ENCODE assay signal across 2 cellular contexts in the genomic region with DNA sequence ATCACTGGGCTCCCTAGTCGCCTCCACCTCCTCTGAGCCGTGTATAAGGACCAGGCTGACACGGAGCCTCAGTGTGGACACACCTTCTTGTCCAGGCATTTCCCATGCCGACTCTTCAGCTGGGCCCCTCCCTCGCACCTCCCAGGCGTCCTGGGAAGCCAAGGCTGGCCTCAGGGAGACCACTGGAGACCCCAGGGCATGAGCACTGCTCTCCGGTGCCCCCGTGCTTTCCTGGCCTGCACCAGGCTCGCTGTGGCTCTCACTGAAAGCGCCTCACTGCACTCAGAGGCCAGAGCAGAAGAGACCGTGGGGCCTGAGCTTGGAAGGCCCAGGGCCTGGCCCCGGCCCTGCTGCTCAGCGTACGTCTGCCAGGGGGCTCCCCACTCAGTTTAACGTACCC.
TF ChIP-seq lines count a peak whose summit lies in the region.

No MANE protein-coding gene starts in this region.

TF ChIP-seq in WTC11, 78 proteins besides CTCF, POLR2A, EP300 and RAD21:
- no peak for TF ChIP-seq NR2C2 (CRISPR knock-in tag; IDR thresholded peaks at IDR 0.05)
- TF ChIP-seq, protein P1, sequence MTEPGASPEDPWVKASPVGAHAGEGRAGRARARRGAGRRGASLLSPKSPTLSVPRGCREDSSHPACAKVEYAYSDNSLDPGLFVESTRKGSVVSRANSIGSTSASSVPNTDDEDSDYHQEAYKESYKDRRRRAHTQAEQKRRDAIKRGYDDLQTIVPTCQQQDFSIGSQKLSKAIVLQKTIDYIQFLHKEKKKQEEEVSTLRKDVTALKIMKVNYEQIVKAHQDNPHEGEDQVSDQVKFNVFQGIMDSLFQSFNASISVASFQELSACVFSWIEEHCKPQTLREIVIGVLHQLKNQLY (CRISPR knock-in tag; IDR thresholded peaks at IDR 0.05): no peak
- TF ChIP-seq, protein P2, sequence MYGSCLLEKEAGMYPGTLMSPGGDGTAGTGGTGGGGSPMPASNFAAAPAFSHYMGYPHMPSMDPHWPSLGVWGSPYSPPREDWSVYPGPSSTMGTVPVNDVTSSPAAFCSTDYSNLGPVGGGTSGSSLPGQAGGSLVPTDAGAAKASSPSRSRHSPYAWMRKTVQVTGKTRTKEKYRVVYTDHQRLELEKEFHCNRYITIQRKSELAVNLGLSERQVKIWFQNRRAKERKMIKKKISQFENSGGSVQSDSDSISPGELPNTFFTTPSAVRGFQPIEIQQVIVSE (CRISPR knock-in tag; IDR thresholded peaks at IDR 0.05; ENCODE audit: borderline replicate concordance): no peak
- TF ChIP-seq TEAD1 (CRISPR knock-in tag; IDR thresholded peaks at IDR 0.05): no peak
- no peak for TF ChIP-seq ZBTB21 (CRISPR knock-in tag; IDR thresholded peaks at IDR 0.05; ENCODE audit: borderline replicate concordance)
- no peak for TF ChIP-seq FOXJ3 (CRISPR knock-in tag; IDR thresholded peaks at IDR 0.05; ENCODE audit: borderline replicate concordance)
- no peak for TF ChIP-seq ZNF671 (CRISPR knock-in tag; IDR thresholded peaks at IDR 0.05)
- TF ChIP-seq ELF4 (CRISPR knock-in tag; IDR thresholded peaks at IDR 0.05; ENCODE audit: low read depth): no peak
- no peak for TF ChIP-seq ZNF423 (CRISPR knock-in tag; IDR thresholded peaks at IDR 0.05)
- no peak for TF ChIP-seq SMAD3 (CRISPR knock-in tag; IDR thresholded peaks at IDR 0.05; ENCODE audit: borderline replicate concordance)
- TF ChIP-seq, protein P3, sequence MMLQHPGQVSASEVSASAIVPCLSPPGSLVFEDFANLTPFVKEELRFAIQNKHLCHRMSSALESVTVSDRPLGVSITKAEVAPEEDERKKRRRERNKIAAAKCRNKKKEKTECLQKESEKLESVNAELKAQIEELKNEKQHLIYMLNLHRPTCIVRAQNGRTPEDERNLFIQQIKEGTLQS (CRISPR knock-in tag; conservative IDR thresholded peaks at IDR 0.05): no peak
- no peak for TF ChIP-seq ZNF396 (CRISPR knock-in tag; IDR thresholded peaks at IDR 0.05; ENCODE audit: borderline replicate concordance)
- TF ChIP-seq, protein P4, sequence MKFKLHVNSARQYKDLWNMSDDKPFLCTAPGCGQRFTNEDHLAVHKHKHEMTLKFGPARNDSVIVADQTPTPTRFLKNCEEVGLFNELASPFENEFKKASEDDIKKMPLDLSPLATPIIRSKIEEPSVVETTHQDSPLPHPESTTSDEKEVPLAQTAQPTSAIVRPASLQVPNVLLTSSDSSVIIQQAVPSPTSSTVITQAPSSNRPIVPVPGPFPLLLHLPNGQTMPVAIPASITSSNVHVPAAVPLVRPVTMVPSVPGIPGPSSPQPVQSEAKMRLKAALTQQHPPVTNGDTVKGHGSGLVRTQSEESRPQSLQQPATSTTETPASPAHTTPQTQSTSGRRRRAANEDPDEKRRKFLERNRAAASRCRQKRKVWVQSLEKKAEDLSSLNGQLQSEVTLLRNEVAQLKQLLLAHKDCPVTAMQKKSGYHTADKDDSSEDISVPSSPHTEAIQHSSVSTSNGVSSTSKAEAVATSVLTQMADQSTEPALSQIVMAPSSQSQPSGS (CRISPR knock-in tag; IDR thresholded peaks at IDR 0.05; ENCODE audit: borderline replicate concordance, low read depth): no peak
- TF ChIP-seq ZNF263 (CRISPR knock-in tag; IDR thresholded peaks at IDR 0.05; ENCODE audit: low read depth): no peak
- TF ChIP-seq, protein P5, sequence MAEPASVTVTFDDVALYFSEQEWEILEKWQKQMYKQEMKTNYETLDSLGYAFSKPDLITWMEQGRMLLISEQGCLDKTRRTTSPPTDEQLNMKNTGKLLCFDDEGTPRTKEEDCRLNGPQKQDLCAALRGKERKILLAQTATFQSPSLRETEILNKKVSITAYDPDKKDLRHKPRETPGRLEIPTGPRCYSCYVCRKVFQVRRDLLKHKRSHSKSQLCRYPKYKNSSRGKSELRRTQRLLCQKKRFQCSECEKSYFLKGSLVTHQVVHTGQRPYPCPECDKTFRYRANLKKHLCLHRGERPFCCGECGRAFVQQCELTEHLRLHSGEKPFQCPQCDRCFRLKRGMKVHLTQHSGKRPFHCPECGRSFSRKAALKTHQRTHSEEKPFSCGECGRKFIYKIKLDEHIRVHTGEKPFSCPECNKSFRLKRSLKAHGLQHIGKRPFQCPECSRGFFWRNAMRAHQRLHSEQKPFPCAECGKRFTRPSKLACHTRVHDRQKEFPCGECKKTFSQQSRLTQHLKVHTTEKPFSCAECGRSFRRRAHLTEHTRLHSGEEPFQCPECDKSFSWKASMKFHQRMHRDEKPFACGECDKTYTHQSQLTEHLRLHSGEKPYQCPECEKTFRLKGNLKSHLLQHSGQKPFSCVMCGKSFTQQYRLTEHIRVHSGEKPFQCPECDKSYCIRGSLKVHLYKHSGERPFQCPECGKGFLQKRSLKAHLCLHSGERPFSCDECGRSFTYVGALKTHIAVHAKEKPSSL (CRISPR knock-in tag; conservative IDR thresholded peaks at IDR 0.05): no peak
- no peak for TF ChIP-seq HMGA2 (CRISPR knock-in tag; IDR thresholded peaks at IDR 0.05)
- no peak for TF ChIP-seq RELA (CRISPR knock-in tag; IDR thresholded peaks at IDR 0.05; ENCODE audit: borderline replicate concordance)
- TF ChIP-seq ESRRA (CRISPR knock-in tag; IDR thresholded peaks at IDR 0.05; ENCODE audit: borderline replicate concordance): no peak

TF ChIP-seq in HepG2, 621 proteins besides CTCF, POLR2A, EP300 and RAD21:
- TF ChIP-seq PRMT3 (CRISPR knock-in tag; IDR thresholded peaks at IDR 0.05; ENCODE audit: borderline replicate concordance, low read depth): no peak
- TF ChIP-seq ZNF773 (CRISPR knock-in tag; IDR thresholded peaks at IDR 0.05; ENCODE audit: borderline replicate concordance): no peak
- TF ChIP-seq, protein P6, sequence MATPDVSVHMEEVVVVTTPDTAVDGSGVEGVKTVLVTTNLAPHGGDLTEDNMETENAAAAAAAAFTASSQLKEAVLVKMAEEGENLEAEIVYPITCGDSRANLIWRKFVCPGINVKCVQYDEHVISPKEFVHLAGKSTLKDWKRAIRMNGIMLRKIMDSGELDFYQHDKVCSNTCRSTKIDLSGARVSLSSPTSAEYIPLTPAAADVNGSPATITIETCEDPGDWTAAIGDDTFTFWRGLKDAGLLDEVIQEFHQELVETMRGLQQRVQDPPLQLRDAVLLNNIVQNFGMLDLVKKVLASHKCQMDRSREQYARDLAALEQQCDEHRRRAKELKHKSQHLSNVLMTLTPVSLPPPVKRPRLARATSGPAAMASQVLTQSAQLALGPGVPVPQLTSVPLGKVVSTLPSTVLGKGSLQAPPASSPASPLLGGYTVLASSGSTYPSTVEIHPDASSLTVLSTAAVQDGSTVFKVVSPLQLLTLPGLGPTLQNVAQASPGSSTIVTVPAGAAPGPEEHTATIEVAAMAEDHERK (CRISPR knock-in tag; IDR thresholded peaks at IDR 0.05; ENCODE audit: low read depth): no peak
- TF ChIP-seq KDM3A (CRISPR knock-in tag; IDR thresholded peaks at IDR 0.05; ENCODE audit: low read depth): no peak
- TF ChIP-seq, protein P7, sequence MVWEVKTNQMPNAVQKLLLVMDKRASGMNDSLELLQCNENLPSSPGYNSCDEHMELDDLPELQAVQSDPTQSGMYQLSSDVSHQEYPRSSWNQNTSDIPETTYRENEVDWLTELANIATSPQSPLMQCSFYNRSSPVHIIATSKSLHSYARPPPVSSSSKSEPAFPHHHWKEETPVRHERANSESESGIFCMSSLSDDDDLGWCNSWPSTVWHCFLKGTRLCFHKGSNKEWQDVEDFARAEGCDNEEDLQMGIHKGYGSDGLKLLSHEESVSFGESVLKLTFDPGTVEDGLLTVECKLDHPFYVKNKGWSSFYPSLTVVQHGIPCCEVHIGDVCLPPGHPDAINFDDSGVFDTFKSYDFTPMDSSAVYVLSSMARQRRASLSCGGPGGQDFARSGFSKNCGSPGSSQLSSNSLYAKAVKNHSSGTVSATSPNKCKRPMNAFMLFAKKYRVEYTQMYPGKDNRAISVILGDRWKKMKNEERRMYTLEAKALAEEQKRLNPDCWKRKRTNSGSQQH (CRISPR knock-in tag; IDR thresholded peaks at IDR 0.05; ENCODE audit: low read depth): no peak
- no peak for TF ChIP-seq PAX8 (CRISPR knock-in tag; IDR thresholded peaks at IDR 0.05; ENCODE audit: borderline replicate concordance)
- no peak for TF ChIP-seq ZIK1 (CRISPR knock-in tag; IDR thresholded peaks at IDR 0.05; ENCODE audit: borderline replicate concordance, low read depth)
- TF ChIP-seq KMT2B (CRISPR knock-in tag; IDR thresholded peaks at IDR 0.05): no peak
- TF ChIP-seq ZNF614 (CRISPR knock-in tag; IDR thresholded peaks at IDR 0.05; ENCODE audit: borderline replicate concordance): no peak
- no peak for TF ChIP-seq TEAD3 (CRISPR knock-in tag; optimal IDR thresholded peaks at IDR 0.05; ENCODE audit: borderline replicate concordance)
- no peak for TF ChIP-seq SYNCRIP (IDR thresholded peaks at IDR 0.05; ENCODE audit: insufficient read depth, low read depth, low read length)
- no peak for TF ChIP-seq YEATS4 (CRISPR knock-in tag; IDR thresholded peaks at IDR 0.05; ENCODE audit: borderline replicate concordance)
- TF ChIP-seq ZNF530 (CRISPR knock-in tag; IDR thresholded peaks at IDR 0.05; ENCODE audit: low read depth): no peak
